In the genomic region with DNA sequence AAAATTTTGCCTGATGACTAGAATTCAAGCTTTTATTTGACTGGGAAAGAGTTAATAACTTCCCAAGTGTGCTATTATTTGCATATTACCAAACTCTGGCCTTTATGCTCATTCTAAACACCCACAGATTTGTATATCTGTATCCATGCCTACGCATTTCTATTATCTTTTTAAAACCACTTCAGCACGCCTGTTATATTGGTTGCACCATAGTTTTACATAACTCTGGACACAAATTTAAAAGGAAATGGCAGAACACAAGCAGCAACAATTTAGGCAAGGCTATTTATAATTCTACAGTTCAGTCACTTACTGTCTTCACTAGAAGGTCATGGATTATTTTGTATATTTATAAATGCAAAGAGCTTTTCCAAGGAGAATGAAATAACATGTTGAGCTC, we compare ENCODE assay signal across 2 cellular contexts.
TF ChIP-seq lines count a peak whose summit lies in the region.

No MANE protein-coding gene starts in this region.

TF ChIP-seq in neural cell, 6 proteins besides CTCF, POLR2A, EP300 and RAD21:
- TF ChIP-seq POLR2AphosphoS5 (IDR thresholded peaks at IDR 0.05) (no peak), SMC3 (conservative IDR thresholded peaks at IDR 0.05; ENCODE audit: poor library complexity) (no peak), MXI1 (conservative IDR thresholded peaks at IDR 0.05; ENCODE audit: poor library complexity, severe bottlenecking) (no peak), TAF1 (IDR thresholded peaks at IDR 0.05; ENCODE audit: low read depth) (no peak), EZH2 (IDR thresholded peaks at IDR 0.05; ENCODE audit: borderline replicate concordance, insufficient read depth, low read length, poor library complexity, severe bottlenecking) (no peak)
- TF ChIP-seq, protein P1, sequence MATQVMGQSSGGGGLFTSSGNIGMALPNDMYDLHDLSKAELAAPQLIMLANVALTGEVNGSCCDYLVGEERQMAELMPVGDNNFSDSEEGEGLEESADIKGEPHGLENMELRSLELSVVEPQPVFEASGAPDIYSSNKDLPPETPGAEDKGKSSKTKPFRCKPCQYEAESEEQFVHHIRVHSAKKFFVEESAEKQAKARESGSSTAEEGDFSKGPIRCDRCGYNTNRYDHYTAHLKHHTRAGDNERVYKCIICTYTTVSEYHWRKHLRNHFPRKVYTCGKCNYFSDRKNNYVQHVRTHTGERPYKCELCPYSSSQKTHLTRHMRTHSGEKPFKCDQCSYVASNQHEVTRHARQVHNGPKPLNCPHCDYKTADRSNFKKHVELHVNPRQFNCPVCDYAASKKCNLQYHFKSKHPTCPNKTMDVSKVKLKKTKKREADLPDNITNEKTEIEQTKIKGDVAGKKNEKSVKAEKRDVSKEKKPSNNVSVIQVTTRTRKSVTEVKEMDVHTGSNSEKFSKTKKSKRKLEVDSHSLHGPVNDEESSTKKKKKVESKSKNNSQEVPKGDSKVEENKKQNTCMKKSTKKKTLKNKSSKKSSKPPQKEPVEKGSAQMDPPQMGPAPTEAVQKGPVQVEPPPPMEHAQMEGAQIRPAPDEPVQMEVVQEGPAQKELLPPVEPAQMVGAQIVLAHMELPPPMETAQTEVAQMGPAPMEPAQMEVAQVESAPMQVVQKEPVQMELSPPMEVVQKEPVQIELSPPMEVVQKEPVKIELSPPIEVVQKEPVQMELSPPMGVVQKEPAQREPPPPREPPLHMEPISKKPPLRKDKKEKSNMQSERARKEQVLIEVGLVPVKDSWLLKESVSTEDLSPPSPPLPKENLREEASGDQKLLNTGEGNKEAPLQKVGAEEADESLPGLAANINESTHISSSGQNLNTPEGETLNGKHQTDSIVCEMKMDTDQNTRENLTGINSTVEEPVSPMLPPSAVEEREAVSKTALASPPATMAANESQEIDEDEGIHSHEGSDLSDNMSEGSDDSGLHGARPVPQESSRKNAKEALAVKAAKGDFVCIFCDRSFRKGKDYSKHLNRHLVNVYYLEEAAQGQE (IDR thresholded peaks at IDR 0.05; ENCODE audit: borderline replicate concordance) = no peak

TF ChIP-seq in HepG2, 621 proteins besides CTCF, POLR2A, EP300 and RAD21 (continues in another document):
- TF ChIP-seq ZNF891 (CRISPR knock-in tag; IDR thresholded peaks at IDR 0.05) (no peak), ZNF230 (CRISPR knock-in tag; IDR thresholded peaks at IDR 0.05) (no peak), ZNF124 (CRISPR knock-in tag; IDR thresholded peaks at IDR 0.05) (no peak), ZNF367 (CRISPR knock-in tag; IDR thresholded peaks at IDR 0.05; ENCODE audit: borderline replicate concordance) (no peak), IKZF1 (IDR thresholded peaks at IDR 0.05) (no peak), ZKSCAN5 (CRISPR knock-in tag; IDR thresholded peaks at IDR 0.05) (no peak), ZNF670 (CRISPR knock-in tag; IDR thresholded peaks at IDR 0.05; ENCODE audit: borderline replicate concordance) (no peak), SUZ12 (IDR thresholded peaks at IDR 0.05; ENCODE audit: low read depth, low read length) (no peak), SIX1 (CRISPR knock-in tag; IDR thresholded peaks at IDR 0.05; ENCODE audit: borderline replicate concordance) (no peak), MBD4 (IDR thresholded peaks at IDR 0.05; ENCODE audit: borderline replicate concordance, low read length) (no peak)
- TF ChIP-seq, protein P2, sequence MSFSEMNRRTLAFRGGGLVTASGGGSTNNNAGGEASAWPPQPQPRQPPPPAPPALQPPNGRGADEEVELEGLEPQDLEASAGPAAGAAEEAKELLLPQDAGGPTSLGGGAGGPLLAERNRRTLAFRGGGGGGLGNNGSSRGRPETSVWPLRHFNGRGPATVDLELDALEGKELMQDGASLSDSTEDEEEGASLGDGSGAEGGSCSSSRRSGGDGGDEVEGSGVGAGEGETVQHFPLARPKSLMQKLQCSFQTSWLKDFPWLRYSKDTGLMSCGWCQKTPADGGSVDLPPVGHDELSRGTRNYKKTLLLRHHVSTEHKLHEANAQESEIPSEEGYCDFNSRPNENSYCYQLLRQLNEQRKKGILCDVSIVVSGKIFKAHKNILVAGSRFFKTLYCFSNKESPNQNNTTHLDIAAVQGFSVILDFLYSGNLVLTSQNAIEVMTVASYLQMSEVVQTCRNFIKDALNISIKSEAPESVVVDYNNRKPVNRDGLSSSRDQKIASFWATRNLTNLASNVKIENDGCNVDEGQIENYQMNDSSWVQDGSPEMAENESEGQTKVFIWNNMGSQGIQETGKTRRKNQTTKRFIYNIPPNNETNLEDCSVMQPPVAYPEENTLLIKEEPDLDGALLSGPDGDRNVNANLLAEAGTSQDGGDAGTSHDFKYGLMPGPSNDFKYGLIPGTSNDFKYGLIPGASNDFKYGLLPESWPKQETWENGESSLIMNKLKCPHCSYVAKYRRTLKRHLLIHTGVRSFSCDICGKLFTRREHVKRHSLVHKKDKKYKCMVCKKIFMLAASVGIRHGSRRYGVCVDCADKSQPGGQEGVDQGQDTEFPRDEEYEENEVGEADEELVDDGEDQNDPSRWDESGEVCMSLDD (CRISPR knock-in tag; IDR thresholded peaks at IDR 0.05; ENCODE audit: borderline replicate concordance) = no peak
- TF ChIP-seq, protein P3, sequence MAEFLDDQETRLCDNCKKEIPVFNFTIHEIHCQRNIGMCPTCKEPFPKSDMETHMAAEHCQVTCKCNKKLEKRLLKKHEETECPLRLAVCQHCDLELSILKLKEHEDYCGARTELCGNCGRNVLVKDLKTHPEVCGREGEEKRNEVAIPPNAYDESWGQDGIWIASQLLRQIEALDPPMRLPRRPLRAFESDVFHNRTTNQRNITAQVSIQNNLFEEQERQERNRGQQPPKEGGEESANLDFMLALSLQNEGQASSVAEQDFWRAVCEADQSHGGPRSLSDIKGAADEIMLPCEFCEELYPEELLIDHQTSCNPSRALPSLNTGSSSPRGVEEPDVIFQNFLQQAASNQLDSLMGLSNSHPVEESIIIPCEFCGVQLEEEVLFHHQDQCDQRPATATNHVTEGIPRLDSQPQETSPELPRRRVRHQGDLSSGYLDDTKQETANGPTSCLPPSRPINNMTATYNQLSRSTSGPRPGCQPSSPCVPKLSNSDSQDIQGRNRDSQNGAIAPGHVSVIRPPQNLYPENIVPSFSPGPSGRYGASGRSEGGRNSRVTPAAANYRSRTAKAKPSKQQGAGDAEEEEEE (CRISPR knock-in tag; IDR thresholded peaks at IDR 0.05; ENCODE audit: borderline replicate concordance) = no peak
- TF ChIP-seq, protein P4, sequence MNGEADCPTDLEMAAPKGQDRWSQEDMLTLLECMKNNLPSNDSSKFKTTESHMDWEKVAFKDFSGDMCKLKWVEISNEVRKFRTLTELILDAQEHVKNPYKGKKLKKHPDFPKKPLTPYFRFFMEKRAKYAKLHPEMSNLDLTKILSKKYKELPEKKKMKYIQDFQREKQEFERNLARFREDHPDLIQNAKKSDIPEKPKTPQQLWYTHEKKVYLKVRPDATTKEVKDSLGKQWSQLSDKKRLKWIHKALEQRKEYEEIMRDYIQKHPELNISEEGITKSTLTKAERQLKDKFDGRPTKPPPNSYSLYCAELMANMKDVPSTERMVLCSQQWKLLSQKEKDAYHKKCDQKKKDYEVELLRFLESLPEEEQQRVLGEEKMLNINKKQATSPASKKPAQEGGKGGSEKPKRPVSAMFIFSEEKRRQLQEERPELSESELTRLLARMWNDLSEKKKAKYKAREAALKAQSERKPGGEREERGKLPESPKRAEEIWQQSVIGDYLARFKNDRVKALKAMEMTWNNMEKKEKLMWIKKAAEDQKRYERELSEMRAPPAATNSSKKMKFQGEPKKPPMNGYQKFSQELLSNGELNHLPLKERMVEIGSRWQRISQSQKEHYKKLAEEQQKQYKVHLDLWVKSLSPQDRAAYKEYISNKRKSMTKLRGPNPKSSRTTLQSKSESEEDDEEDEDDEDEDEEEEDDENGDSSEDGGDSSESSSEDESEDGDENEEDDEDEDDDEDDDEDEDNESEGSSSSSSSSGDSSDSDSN (CRISPR knock-in tag; IDR thresholded peaks at IDR 0.05) = no peak
- TF ChIP-seq, protein P5, sequence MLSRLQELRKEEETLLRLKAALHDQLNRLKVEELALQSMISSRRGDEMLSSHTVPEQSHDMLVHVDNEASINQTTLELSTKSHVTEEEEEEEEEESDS (CRISPR knock-in tag; IDR thresholded peaks at IDR 0.05; ENCODE audit: borderline replicate concordance) = no peak
- TF ChIP-seq, protein P6, sequence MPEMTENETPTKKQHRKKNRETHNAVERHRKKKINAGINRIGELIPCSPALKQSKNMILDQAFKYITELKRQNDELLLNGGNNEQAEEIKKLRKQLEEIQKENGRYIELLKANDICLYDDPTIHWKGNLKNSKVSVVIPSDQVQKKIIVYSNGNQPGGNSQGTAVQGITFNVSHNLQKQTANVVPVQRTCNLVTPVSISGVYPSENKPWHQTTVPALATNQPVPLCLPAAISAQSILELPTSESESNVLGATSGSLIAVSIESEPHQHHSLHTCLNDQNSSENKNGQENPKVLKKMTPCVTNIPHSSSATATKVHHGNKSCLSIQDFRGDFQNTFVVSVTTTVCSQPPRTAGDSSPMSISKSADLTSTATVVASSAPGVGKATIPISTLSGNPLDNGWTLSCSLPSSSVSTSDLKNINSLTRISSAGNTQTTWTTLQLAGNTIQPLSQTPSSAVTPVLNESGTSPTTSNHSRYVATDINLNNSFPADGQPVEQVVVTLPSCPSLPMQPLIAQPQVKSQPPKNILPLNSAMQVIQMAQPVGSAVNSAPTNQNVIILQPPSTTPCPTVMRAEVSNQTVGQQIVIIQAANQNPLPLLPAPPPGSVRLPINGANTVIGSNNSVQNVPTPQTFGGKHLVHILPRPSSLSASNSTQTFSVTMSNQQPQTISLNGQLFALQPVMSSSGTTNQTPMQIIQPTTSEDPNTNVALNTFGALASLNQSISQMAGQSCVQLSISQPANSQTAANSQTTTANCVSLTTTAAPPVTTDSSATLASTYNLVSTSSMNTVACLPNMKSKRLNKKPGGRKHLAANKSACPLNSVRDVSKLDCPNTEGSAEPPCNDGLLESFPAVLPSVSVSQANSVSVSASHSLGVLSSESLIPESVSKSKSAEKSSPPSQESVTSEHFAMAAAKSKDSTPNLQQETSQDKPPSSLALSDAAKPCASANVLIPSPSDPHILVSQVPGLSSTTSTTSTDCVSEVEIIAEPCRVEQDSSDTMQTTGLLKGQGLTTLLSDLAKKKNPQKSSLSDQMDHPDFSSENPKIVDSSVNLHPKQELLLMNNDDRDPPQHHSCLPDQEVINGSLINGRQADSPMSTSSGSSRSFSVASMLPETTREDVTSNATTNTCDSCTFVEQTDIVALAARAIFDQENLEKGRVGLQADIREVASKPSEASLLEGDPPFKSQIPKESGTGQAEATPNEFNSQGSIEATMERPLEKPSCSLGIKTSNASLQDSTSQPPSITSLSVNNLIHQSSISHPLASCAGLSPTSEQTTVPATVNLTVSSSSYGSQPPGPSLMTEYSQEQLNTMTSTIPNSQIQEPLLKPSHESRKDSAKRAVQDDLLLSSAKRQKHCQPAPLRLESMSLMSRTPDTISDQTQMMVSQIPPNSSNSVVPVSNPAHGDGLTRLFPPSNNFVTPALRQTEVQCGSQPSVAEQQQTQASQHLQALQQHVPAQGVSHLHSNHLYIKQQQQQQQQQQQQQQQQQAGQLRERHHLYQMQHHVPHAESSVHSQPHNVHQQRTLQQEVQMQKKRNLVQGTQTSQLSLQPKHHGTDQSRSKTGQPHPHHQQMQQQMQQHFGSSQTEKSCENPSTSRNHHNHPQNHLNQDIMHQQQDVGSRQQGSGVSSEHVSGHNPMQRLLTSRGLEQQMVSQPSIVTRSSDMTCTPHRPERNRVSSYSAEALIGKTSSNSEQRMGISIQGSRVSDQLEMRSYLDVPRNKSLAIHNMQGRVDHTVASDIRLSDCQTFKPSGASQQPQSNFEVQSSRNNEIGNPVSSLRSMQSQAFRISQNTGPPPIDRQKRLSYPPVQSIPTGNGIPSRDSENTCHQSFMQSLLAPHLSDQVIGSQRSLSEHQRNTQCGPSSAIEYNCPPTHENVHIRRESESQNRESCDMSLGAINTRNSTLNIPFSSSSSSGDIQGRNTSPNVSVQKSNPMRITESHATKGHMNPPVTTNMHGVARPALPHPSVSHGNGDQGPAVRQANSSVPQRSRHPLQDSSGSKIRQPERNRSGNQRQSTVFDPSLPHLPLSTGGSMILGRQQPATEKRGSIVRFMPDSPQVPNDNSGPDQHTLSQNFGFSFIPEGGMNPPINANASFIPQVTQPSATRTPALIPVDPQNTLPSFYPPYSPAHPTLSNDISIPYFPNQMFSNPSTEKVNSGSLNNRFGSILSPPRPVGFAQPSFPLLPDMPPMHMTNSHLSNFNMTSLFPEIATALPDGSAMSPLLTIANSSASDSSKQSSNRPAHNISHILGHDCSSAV (CRISPR knock-in tag; IDR thresholded peaks at IDR 0.05; ENCODE audit: borderline replicate concordance) = no peak
- TF ChIP-seq, protein P7, sequence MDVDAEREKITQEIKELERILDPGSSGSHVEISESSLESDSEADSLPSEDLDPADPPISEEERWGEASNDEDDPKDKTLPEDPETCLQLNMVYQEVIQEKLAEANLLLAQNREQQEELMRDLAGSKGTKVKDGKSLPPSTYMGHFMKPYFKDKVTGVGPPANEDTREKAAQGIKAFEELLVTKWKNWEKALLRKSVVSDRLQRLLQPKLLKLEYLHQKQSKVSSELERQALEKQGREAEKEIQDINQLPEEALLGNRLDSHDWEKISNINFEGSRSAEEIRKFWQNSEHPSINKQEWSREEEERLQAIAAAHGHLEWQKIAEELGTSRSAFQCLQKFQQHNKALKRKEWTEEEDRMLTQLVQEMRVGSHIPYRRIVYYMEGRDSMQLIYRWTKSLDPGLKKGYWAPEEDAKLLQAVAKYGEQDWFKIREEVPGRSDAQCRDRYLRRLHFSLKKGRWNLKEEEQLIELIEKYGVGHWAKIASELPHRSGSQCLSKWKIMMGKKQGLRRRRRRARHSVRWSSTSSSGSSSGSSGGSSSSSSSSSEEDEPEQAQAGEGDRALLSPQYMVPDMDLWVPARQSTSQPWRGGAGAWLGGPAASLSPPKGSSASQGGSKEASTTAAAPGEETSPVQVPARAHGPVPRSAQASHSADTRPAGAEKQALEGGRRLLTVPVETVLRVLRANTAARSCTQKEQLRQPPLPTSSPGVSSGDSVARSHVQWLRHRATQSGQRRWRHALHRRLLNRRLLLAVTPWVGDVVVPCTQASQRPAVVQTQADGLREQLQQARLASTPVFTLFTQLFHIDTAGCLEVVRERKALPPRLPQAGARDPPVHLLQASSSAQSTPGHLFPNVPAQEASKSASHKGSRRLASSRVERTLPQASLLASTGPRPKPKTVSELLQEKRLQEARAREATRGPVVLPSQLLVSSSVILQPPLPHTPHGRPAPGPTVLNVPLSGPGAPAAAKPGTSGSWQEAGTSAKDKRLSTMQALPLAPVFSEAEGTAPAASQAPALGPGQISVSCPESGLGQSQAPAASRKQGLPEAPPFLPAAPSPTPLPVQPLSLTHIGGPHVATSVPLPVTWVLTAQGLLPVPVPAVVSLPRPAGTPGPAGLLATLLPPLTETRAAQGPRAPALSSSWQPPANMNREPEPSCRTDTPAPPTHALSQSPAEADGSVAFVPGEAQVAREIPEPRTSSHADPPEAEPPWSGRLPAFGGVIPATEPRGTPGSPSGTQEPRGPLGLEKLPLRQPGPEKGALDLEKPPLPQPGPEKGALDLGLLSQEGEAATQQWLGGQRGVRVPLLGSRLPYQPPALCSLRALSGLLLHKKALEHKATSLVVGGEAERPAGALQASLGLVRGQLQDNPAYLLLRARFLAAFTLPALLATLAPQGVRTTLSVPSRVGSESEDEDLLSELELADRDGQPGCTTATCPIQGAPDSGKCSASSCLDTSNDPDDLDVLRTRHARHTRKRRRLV (CRISPR knock-in tag; IDR thresholded peaks at IDR 0.05) = no peak
- TF ChIP-seq, protein P8, sequence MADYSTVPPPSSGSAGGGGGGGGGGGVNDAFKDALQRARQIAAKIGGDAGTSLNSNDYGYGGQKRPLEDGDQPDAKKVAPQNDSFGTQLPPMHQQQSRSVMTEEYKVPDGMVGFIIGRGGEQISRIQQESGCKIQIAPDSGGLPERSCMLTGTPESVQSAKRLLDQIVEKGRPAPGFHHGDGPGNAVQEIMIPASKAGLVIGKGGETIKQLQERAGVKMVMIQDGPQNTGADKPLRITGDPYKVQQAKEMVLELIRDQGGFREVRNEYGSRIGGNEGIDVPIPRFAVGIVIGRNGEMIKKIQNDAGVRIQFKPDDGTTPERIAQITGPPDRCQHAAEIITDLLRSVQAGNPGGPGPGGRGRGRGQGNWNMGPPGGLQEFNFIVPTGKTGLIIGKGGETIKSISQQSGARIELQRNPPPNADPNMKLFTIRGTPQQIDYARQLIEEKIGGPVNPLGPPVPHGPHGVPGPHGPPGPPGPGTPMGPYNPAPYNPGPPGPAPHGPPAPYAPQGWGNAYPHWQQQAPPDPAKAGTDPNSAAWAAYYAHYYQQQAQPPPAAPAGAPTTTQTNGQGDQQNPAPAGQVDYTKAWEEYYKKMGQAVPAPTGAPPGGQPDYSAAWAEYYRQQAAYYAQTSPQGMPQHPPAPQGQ (CRISPR knock-in tag; IDR thresholded peaks at IDR 0.05; ENCODE audit: borderline replicate concordance) = no peak
